In genomic region chr16:89362187-89362865, GRCh38 we compare ENCODE assay signal across 8 cellular contexts.
DNase-seq lines count a peak whose midpoint lies in the region; ATAC-seq and TF ChIP-seq lines count a peak whose summit lies in the region.
"Not testable (repeated sequence)": the region's sequence is repeated elsewhere in the genome, so short reads cannot be mapped to it uniquely, and the experiment has no call there.

No MANE protein-coding gene starts in this region.

- TF ChIP-seq RAD21 in Ishikawa (IDR thresholded peaks at IDR 0.05; ENCODE audit: low read depth) = not testable (repeated sequence)

- H3K36me3 ChIP-seq in mucosa of descending colon (ENCODE audit: low read depth) = not testable (repeated sequence)

- H3K4me1 ChIP-seq in mucosa of descending colon (ENCODE audit: low read depth) = peaks cover 39% of the 10 kb centered on the region

- peak overlapping the region; percentile 65 for H3K4me3 Mint-ChIP-seq in activated CD4-positive, alpha-beta memory T cell treated with anti-CD3 and anti-CD28 coated beads, Interleukin-2, amount 10 ng/mL, durations not matched to agents 7 days and 5 days

- in situ Hi-C loops in GM13976 (cut with MboI; ENCODE audit: low sequenced_read_pairs, unreplicated experiment) = not testable (repeated sequence)

- H3K4me3 ChIP-seq in epithelial cell of esophagus (ENCODE audit: low read length) = peak overlapping the region; percentile 16
- H3K4me3 ChIP-seq in mucosa of descending colon = not testable (repeated sequence)

- peak overlapping the region; percentile 94 for H3K27ac Mint-ChIP-seq in activated CD4-positive, alpha-beta memory T cell treated with anti-CD3 and anti-CD28 coated beads, Interleukin-2, amount 10 ng/mL, durations not matched to agents 7 days and 5 days

- H3K4me1 Mint-ChIP-seq in activated CD4-positive, alpha-beta memory T cell treated with anti-CD3 and anti-CD28 coated beads, Interleukin-2, amount 10 ng/mL, durations not matched to agents 7 days and 5 days = peaks cover 96% of the 10 kb centered on the region

- DNase-seq in GM13976 (ENCODE audit: low spot score) (peak; percentile 76), epithelial cell of esophagus (ENCODE audit: low read depth) (peak; percentile 57), mucosa of descending colon (peak in 2 of 3 donors; percentile 33 to 39), substantia nigra (lab: John Stamatoyannopoulos, UW) (peak in 28 of 49 donors; percentile 13 to 77 (median 38))
- peak; percentile 39 for DNase-seq in activated CD4-positive, alpha-beta memory T cell treated with anti-CD3 and anti-CD28 coated beads, Interleukin-2, amount 10 ng/mL, durations not matched to agents 7 days and 5 days

- POLR2A ChIA-PET in activated CD4-positive, alpha-beta memory T cell treated with anti-CD3 and anti-CD28 coated beads, Interleukin-2, amount 10 ng/mL, durations not matched to agents 7 days and 5 days (lab: Charles Lee) = interaction anchor here (1.0 to 5.3 kb wide), 7 partner anchors 12 to 145 kb away, joined by 3 to 26 read pairs (median 3); partner anchors contain the start of gene SPG7

- H3K27ac ChIP-seq in substantia nigra (ENCODE audit: low read depth, low read length, poor library complexity, severe bottlenecking) = not testable (repeated sequence)

- CTCF ChIA-PET in activated CD4-positive, alpha-beta memory T cell treated with anti-CD3 and anti-CD28 coated beads, Interleukin-2, amount 10 ng/mL, durations not matched to agents 7 days and 5 days (lab: Charles Lee) = interaction anchor here (0.7 to 1.3 kb wide), 3 partner anchors 69 to 147 kb away, joined by 3 to 4 read pairs (median 3); no protein-coding TSS in a partner anchor

- H3K27me3 Mint-ChIP-seq in activated CD4-positive, alpha-beta memory T cell treated with anti-CD3 and anti-CD28 coated beads, Interleukin-2, amount 10 ng/mL, durations not matched to agents 7 days and 5 days = not testable (repeated sequence)

- not testable (repeated sequence) for TF ChIP-seq CTCF in GM13976 (IDR thresholded peaks at IDR 0.05; ENCODE audit: borderline replicate concordance, control extremely low read depth, extremely low read depth, insufficient read depth, missing control alignments); epithelial cell of esophagus (IDR thresholded peaks at IDR 0.05; ENCODE audit: insufficient read depth, low read depth, low read length, missing control alignments); mucosa of descending colon (IDR thresholded peaks at IDR 0.05)

- peaks cover 34% of the 10 kb centered on the region for H3K36me3 Mint-ChIP-seq in activated CD4-positive, alpha-beta memory T cell treated with anti-CD3 and anti-CD28 coated beads, Interleukin-2, amount 10 ng/mL, durations not matched to agents 7 days and 5 days (ENCODE audit: low read depth)

- intact Hi-C loops in mucosa of descending colon (cut with DNase I, micrococcal nuclease) = not testable (repeated sequence)

- TF ChIP-seq EP300 in Ishikawa (IDR thresholded peaks at IDR 0.05; ENCODE audit: borderline replicate concordance) = not testable (repeated sequence)

- ATAC-seq in GM21367 (IDR thresholded peaks at IDR 0.05; ENCODE audit: unreplicated experiment) (peak; percentile 35), HG02970 (IDR thresholded peaks at IDR 0.05; ENCODE audit: low FRiP score, unreplicated experiment) (peak; percentile 50), mucosa of descending colon (peak; percentile 27)

- not testable (repeated sequence) for H3K9me3 ChIP-seq in mucosa of descending colon

- not testable (repeated sequence) for H3K9me3 Mint-ChIP-seq in activated CD4-positive, alpha-beta memory T cell treated with anti-CD3 and anti-CD28 coated beads, Interleukin-2, amount 10 ng/mL, durations not matched to agents 7 days and 5 days

TF ChIP-seq in Ishikawa, 13 proteins besides CTCF, POLR2A, EP300 and RAD21:
- TF ChIP-seq USF1 (IDR thresholded peaks at IDR 0.05) = peak; percentile 64
